Comparison of ENCODE assay signal across 25 cellular contexts in genomic region chr11:38680746-38681145, GRCh38.
A peak's percentile ranks its signal among the peaks of the same experiment; 100 is the strongest.
DNase-seq lines count a peak whose midpoint lies in the region; ATAC-seq and TF ChIP-seq lines count a peak whose summit lies in the region.
"Had no signal": no experiment of that assay in that cellular context is flagged by ENCODE, and none has a peak within 500 bp of the region (broad histone marks: within the 10 kb centered on the region; RNA-seq: fewer than 3 reads in every experiment).

No MANE protein-coding gene starts in this region.

- POLR2A ChIA-PET in PC-3 (lab: Charles Lee; ENCODE audit: unreplicated experiment): no interaction called here

- H3K4me3 ChIP-seq in PC-3 (ENCODE audit: low read length) (no peak overlapping the region), epithelial cell of esophagus (ENCODE audit: low read length) (no peak overlapping the region)

- no peaks in the 10 kb centered on the region for H3K27me3 Mint-ChIP-seq in osteocyte (ENCODE audit: unreplicated experiment)
- H3K27me3 Mint-ChIP-seq: CD8-positive, alpha-beta memory T cell; IgD-negative memory B cell had no signal

- H2AFZ ChIP-seq in PC-3 (ENCODE audit: low read length): no peak overlapping the region

- no peak overlapping the region for H3K27ac ChIP-seq in PC-3 (ENCODE audit: low read length)

- peak; percentile 3 for DNase-seq in ELR (ENCODE audit: low read depth)
- peak; percentile 54 for DNase-seq in PC-3
- DNase-seq in epithelial cell of esophagus (ENCODE audit: low read depth): peak; percentile 26
- DNase-seq in osteocyte (ENCODE audit: extremely low spot score, unreplicated experiment): no peak
- DNase-seq in dedifferentiated amniotic fluid mesenchymal stem cell (ENCODE audit: extremely low spot score): no peak
- no peak for DNase-seq in omental fat pad (ENCODE audit: low spot score)
- DNase-seq in SW480 (ENCODE audit: low spot score): no peak
- DNase-seq: 8988T; ACHN; BE2C; CD8-positive, alpha-beta memory T cell; DMS 273 treated with DMSO at 0.1 percent for 48 hours; DMS79; H9; NCI-H1092; NCI-H1436; NCI-H187; NCI-H2081 treated with DMSO at 0.1 percent for 48 hours; NCI-H2171 treated with DMSO at 0.1 percent for 48 hours; NCI-H524; NCI-H774; RPMI8226; SHP77 had no signal

- peaks cover 39% of the 10 kb centered on the region for H3K4me1 Mint-ChIP-seq in osteocyte (ENCODE audit: unreplicated experiment)
- H3K4me1 Mint-ChIP-seq: CD14-positive monocyte; CD8-positive, alpha-beta memory T cell; H9; IgD-negative memory B cell had no signal

- peaks cover 11% of the 10 kb centered on the region; the same call in 1 of the 2 replicates for H3K4me1 ChIP-seq in PC-3 (ENCODE audit: insufficient read depth, low read length)
- H3K4me1 ChIP-seq: BE2C had no signal

- H3K27ac Mint-ChIP-seq in osteocyte (ENCODE audit: unreplicated experiment): peak overlapping the region; percentile 92
- H3K27ac Mint-ChIP-seq: CD14-positive monocyte; CD8-positive, alpha-beta memory T cell; H9; IgD-negative memory B cell had no signal

- no peaks in the 10 kb centered on the region for H3K27me3 ChIP-seq in PC-3 (ENCODE audit: low read length)
- H3K27me3 ChIP-seq: BE2C had no signal

- H3K9me2 ChIP-seq in PC-3 (replicated peaks; ENCODE audit: low read length): no peaks in the 10 kb centered on the region

- ATAC-seq in PC-3: peak; percentile 76
- ATAC-seq in omental fat pad (ENCODE audit: low FRiP score): no peak

- H3K9ac ChIP-seq in PC-3 (ENCODE audit: low read length): no peak overlapping the region

- H4K20me1 ChIP-seq in PC-3 (ENCODE audit: low read length): no peaks in the 10 kb centered on the region

- no peaks in the 10 kb centered on the region for H3K9me3 ChIP-seq in PC-3 (ENCODE audit: low read length)
- H3K9me3 ChIP-seq: BE2C had no signal

- TF ChIP-seq CTCF in PC-3 (conservative IDR thresholded peaks at IDR 0.05; ENCODE audit: low read depth, low read length) (no peak), epithelial cell of esophagus (IDR thresholded peaks at IDR 0.05; ENCODE audit: insufficient read depth, low read depth, low read length, missing control alignments) (no peak), osteocyte (IDR thresholded peaks at IDR 0.05) (no peak), omental fat pad (IDR thresholded peaks at IDR 0.05) (no peak)

- no TSS peak for BruUV-seq in PC-3 (replicated peaks; lab: Mats Ljungman, UMichigan)

- intact Hi-C loops in PC-3 (cut with micrococcal nuclease): no loop called here

- H3K36me3 ChIP-seq in PC-3 (ENCODE audit: low read depth, low read length): no peaks in the 10 kb centered on the region
- H3K36me3 ChIP-seq: BE2C had no signal

- H3K36me3 Mint-ChIP-seq in osteocyte (ENCODE audit: unreplicated experiment): peaks cover 9% of the 10 kb centered on the region
- H3K36me3 Mint-ChIP-seq: CD14-positive monocyte; CD8-positive, alpha-beta memory T cell; IgD-negative memory B cell had no signal

- H3K79me2 ChIP-seq in PC-3 (ENCODE audit: low read length): no peaks in the 10 kb centered on the region

- H3F3A ChIP-seq in PC-3 (ENCODE audit: low read length, unreplicated experiment): no peaks in the 10 kb centered on the region

- no peak overlapping the region for H3K4me3 Mint-ChIP-seq in osteocyte (ENCODE audit: unreplicated experiment)
- H3K4me3 Mint-ChIP-seq: CD14-positive monocyte; CD8-positive, alpha-beta memory T cell; H9; IgD-negative memory B cell had no signal

- H3K9me3 Mint-ChIP-seq in osteocyte (ENCODE audit: unreplicated experiment): peaks cover 10% of the 10 kb centered on the region
- H3K9me3 Mint-ChIP-seq: H9 had no signal

- CTCF ChIA-PET in PC-3 (lab: Charles Lee): no interaction called here

- H3K4me2 ChIP-seq in PC-3 (ENCODE audit: low read length): peak overlapping the region; percentile 18; the same call in 1 of the 2 replicates

Comparison
In these comparisons a context has a peak if more than half of its experiments do, and no peak if none do; other contexts are left out.
1. DNase-seq: peak in ELR (single experiment), PC-3 (single experiment) and epithelial cell of esophagus (single experiment); none in osteocyte (single experiment), dedifferentiated amniotic fluid mesenchymal stem cell (single experiment), omental fat pad (single experiment) and SW480 (single experiment).